Comparison of ENCODE assay signal across 8 cellular contexts in genomic region chr15:40340038-40340739, GRCh38. TPM values are rescaled to one million over a fixed set of nuclear protein-coding genes. Genes with fewer than 3 reads are reported as not detected.
DNase-seq lines count a peak whose midpoint lies in the region; ATAC-seq lines count a peak whose summit lies in the region.

No MANE protein-coding gene starts in this region.

- no peaks in the 10 kb centered on the region for H3K9me3 ChIP-seq in effector memory CD4-positive, alpha-beta T cell (ENCODE audit: control insufficient read depth, low read length)

- H3K4me3 ChIP-seq in effector memory CD4-positive, alpha-beta T cell (ENCODE audit: insufficient read depth, low read depth, low read length, poor library complexity, severe bottlenecking), result no peak overlapping the region

- no peak overlapping the region for H3K27ac ChIP-seq in effector memory CD4-positive, alpha-beta T cell (ENCODE audit: insufficient read depth, low read length, poor library complexity, severe bottlenecking)

- DNase-seq in AG08396 (ENCODE audit: low spot score), result peak; percentile 70
- DNase-seq in NCI-H2171 treated with DMSO at 0.1 percent for 48 hours (lab: John Stamatoyannopoulos, UW), result peak; percentile 77
- DNase-seq in epidermal melanocyte (ENCODE audit: insufficient read length, low spot score), result peak; percentile 47
- DNase-seq in myocyte (ENCODE audit: low read depth), result peak; percentile 94
- no peak for DNase-seq in effector memory CD4-positive, alpha-beta T cell
- no peak for DNase-seq in SIG-M5 treated with dmso at 0.1 percent for 504 hours (lab: John Stamatoyannopoulos, UW; ENCODE audit: unreplicated experiment)
- no peak for DNase-seq in SHP77 (lab: John Stamatoyannopoulos, UW)

- ATAC-seq in HG02852 (IDR thresholded peaks at IDR 0.05; ENCODE audit: unreplicated experiment), result no peak

- no peaks in the 10 kb centered on the region for H3K36me3 ChIP-seq in effector memory CD4-positive, alpha-beta T cell (ENCODE audit: control insufficient read depth, insufficient read depth, low read length)

- no peaks in the 10 kb centered on the region for H3K27me3 ChIP-seq in effector memory CD4-positive, alpha-beta T cell (replicated peaks; ENCODE audit: control insufficient read depth, insufficient read depth, low read length, poor library complexity, severe bottlenecking)

- H3K4me1 ChIP-seq in effector memory CD4-positive, alpha-beta T cell (ENCODE audit: control insufficient read depth, insufficient read depth, low read length, poor library complexity, severe bottlenecking), result peaks cover 5% of the 10 kb centered on the region

RNA-seq across cellular contexts. Expression of gene CCDC9B, which starts 0.6 kb away (rescaled TPM):
- total RNA-seq in myocyte, result 30.1 and 41.6 TPM in 2 replicates
- 123 TPM for polyA plus RNA-seq in myocyte (2012)

RNA-seq across cellular contexts. Expression of gene PHGR1, which starts 10.6 kb away (rescaled TPM):
- not detected in 2 replicates for total RNA-seq in myocyte
- not detected for polyA plus RNA-seq in myocyte (2012)

RNA-seq across cellular contexts. Expression of gene INAFM2, which starts 16.7 kb away (rescaled TPM):
- total RNA-seq in myocyte, result 40.5 and 73.3 TPM in 2 replicates
- 31.6 TPM for polyA plus RNA-seq in myocyte (2012)

RNA-seq across cellular contexts. Expression of gene DISP2, which starts 17.8 kb away (rescaled TPM):
- total RNA-seq in myocyte, result 1.6 and 3.5 TPM in 2 replicates
- 3.1 TPM for polyA plus RNA-seq in myocyte (2012)

RNA-seq across cellular contexts. Expression of gene PLCB2, which starts 32.5 kb away (rescaled TPM):
- total RNA-seq in myocyte, result 0.99 and 1.4 TPM in 2 replicates
- 0.35 TPM for polyA plus RNA-seq in myocyte (2012)

Comparison
In these comparisons a context has a peak if more than half of its experiments do, and no peak if none do; other contexts are left out.
1. DNase-seq: peak in AG08396 (single experiment), NCI-H2171 treated with DMSO at 0.1 percent for 48 hours (single experiment), epidermal melanocyte (single experiment) and myocyte (single experiment); none in effector memory CD4-positive, alpha-beta T cell (0 of 3), SIG-M5 treated with dmso at 0.1 percent for 504 hours (single experiment) and SHP77 (0 of 2).